Comparison of ENCODE assay signal across 23 cellular contexts in genomic region chr14:96639550-96639949, GRCh38.
"Had no signal": no experiment of that assay in that cellular context is flagged by ENCODE, and none has a peak within 500 bp of the region (broad histone marks: within the 10 kb centered on the region; RNA-seq: fewer than 3 reads in every experiment).

No MANE protein-coding gene starts in this region.

- H3K36me3 Mint-ChIP-seq: activated naive CD4-positive, alpha-beta T cell treated with anti-CD3 and anti-CD28 coated beads, Interleukin-2, amount 10 ng/mL, durations not matched to agents 7 days and 5 days; brain; mesothelial cell of epicardium; stimulated activated naive B cell treated with anti-CD40 and anti-IgM and Interleukin-4, amounts not matched to agents 10 μg/mL and 1 μg/mL and 100 μg/mL, for 72 hours had no signal

- H3K27ac ChIP-seq: gastrocnemius medialis, heart right ventricle, spleen, upper lobe of right lung had no signal

- H3K4me1 Mint-ChIP-seq: activated CD4-positive, alpha-beta T cell treated with anti-CD3 and anti-CD28 coated beads for 36 hours; activated naive CD4-positive, alpha-beta T cell treated with anti-CD3 and anti-CD28 coated beads, Interleukin-2, amount 10 ng/mL, durations not matched to agents 7 days and 5 days; activated naive CD8-positive, alpha-beta T cell treated with anti-CD3 and anti-CD28 coated beads, Interleukin-2, amount 50 U/mL, for 24 hours; mesothelial cell of epicardium; nephron; stimulated activated naive B cell treated with anti-CD40 and anti-IgM and Interleukin-4, amounts not matched to agents 10 μg/mL and 1 μg/mL and 100 μg/mL, for 72 hours had no signal

- H3K27ac Mint-ChIP-seq: activated CD4-positive, alpha-beta T cell treated with anti-CD3 and anti-CD28 coated beads for 36 hours; activated naive CD4-positive, alpha-beta T cell treated with anti-CD3 and anti-CD28 coated beads, Interleukin-2, amount 10 ng/mL, durations not matched to agents 7 days and 5 days; activated naive CD8-positive, alpha-beta T cell treated with anti-CD3 and anti-CD28 coated beads, Interleukin-2, amount 50 U/mL, for 24 hours; activated T-cell treated with anti-CD3 and anti-CD28 coated beads, Interleukin-2, amount 50 U/mL, for 24 hours; activated T-helper 2 cell treated with anti-CD3 and anti-CD28 coated beads, Interferon-gamma antibody, Interleukin-2, Interleukin-4, amounts not matched to agents 10 μg/mL and 5 μg/mL and 100 μg/mL, durations not matched to agents 14 hours and 24 hours and 36 hours; brain; mesothelial cell of epicardium; nephron; stimulated activated naive B cell treated with anti-CD40 and anti-IgM and Interleukin-4, amounts not matched to agents 10 μg/mL and 1 μg/mL and 100 μg/mL, for 72 hours; T-helper 2 cell treated with Interferon-gamma antibody and Interleukin-4, amounts not matched to agents 5 μg/mL and 100 μg/mL, for 36 hours had no signal

- FAIRE-seq: endometrium, TTC549 had no signal

- H3K4me3 Mint-ChIP-seq: activated CD4-positive, alpha-beta T cell treated with anti-CD3 and anti-CD28 coated beads for 36 hours; activated naive CD4-positive, alpha-beta T cell treated with anti-CD3 and anti-CD28 coated beads, Interleukin-2, amount 10 ng/mL, durations not matched to agents 7 days and 5 days; activated naive CD8-positive, alpha-beta T cell treated with anti-CD3 and anti-CD28 coated beads, Interleukin-2, amount 50 U/mL, for 24 hours; activated T-cell treated with anti-CD3 and anti-CD28 coated beads, Interleukin-2, amount 50 U/mL, for 24 hours; brain; mesothelial cell of epicardium; nephron; stimulated activated naive B cell treated with anti-CD40 and anti-IgM and Interleukin-4, amounts not matched to agents 10 μg/mL and 1 μg/mL and 100 μg/mL, for 72 hours; T-helper 2 cell treated with Interferon-gamma antibody and Interleukin-4, amounts not matched to agents 5 μg/mL and 100 μg/mL, for 36 hours had no signal

- H3K9me3 ChIP-seq: gastrocnemius medialis, heart right ventricle, spleen, upper lobe of right lung had no signal

- H3K9me3 Mint-ChIP-seq: activated naive CD4-positive, alpha-beta T cell treated with anti-CD3 and anti-CD28 coated beads, Interleukin-2, amount 10 ng/mL, durations not matched to agents 7 days and 5 days; activated naive CD8-positive, alpha-beta T cell treated with anti-CD3 and anti-CD28 coated beads, Interleukin-2, amount 50 U/mL, for 24 hours; activated T-cell treated with anti-CD3 and anti-CD28 coated beads, Interleukin-2, amount 50 U/mL, for 24 hours; activated T-helper 2 cell treated with anti-CD3 and anti-CD28 coated beads, Interferon-gamma antibody, Interleukin-2, Interleukin-4, amounts not matched to agents 10 μg/mL and 5 μg/mL and 100 μg/mL, durations not matched to agents 14 hours and 24 hours and 36 hours; mesothelial cell of epicardium; nephron; stimulated activated naive B cell treated with anti-CD40 and anti-IgM and Interleukin-4, amounts not matched to agents 10 μg/mL and 1 μg/mL and 100 μg/mL, for 72 hours; T-helper 2 cell treated with Interferon-gamma antibody and Interleukin-4, amounts not matched to agents 5 μg/mL and 100 μg/mL, for 36 hours had no signal

- H3K36me3 ChIP-seq: gastrocnemius medialis, heart right ventricle, spleen, upper lobe of right lung had no signal

- H3K4me1 ChIP-seq: gastrocnemius medialis, heart right ventricle, spleen, upper lobe of right lung had no signal

- H3K4me3 ChIP-seq: gastrocnemius medialis, heart right ventricle, spleen, upper lobe of right lung had no signal

- H3K27me3 Mint-ChIP-seq: activated CD4-positive, alpha-beta T cell treated with anti-CD3 and anti-CD28 coated beads for 36 hours; activated naive CD8-positive, alpha-beta T cell treated with anti-CD3 and anti-CD28 coated beads, Interleukin-2, amount 50 U/mL, for 24 hours; activated T-cell treated with anti-CD3 and anti-CD28 coated beads, Interleukin-2, amount 50 U/mL, for 24 hours had no signal

- H3K27me3 ChIP-seq: gastrocnemius medialis, heart right ventricle, spleen, upper lobe of right lung had no signal

- ATAC-seq: activated CD4-positive, alpha-beta T cell treated with anti-CD3 and anti-CD28 coated beads for 36 hours; activated naive CD8-positive, alpha-beta T cell treated with anti-CD3 and anti-CD28 coated beads, Interleukin-2, amount 50 U/mL, for 24 hours; gastrocnemius medialis; heart right ventricle; stimulated activated naive B cell treated with anti-CD40 and anti-IgM and Interleukin-4, amounts not matched to agents 10 μg/mL and 1 μg/mL and 100 μg/mL, for 72 hours; upper lobe of right lung had no signal

- DNase-seq: activated CD4-positive, alpha-beta T cell treated with anti-CD3 and anti-CD28 coated beads for 36 hours; activated CD4-positive, alpha-beta T cell treated with anti-CD3 and anti-CD28 coated beads, Interleukin-2, amount 50 U/mL, for 48 hours; activated naive CD4-positive, alpha-beta T cell treated with anti-CD3 and anti-CD28 coated beads, Interleukin-2, amount 10 ng/mL, durations not matched to agents 7 days and 5 days; activated naive CD8-positive, alpha-beta T cell treated with anti-CD3 and anti-CD28 coated beads, Interleukin-2, amount 50 U/mL, for 24 hours; activated T-cell treated with anti-CD3 and anti-CD28 coated beads, Interleukin-2, amount 50 U/mL, for 24 hours; anterior cingulate cortex; caudate nucleus; erythroblast; gastrocnemius medialis; heart right ventricle; nucleus accumbens; stimulated activated CD4-positive, alpha-beta T cell treated with anti-CD3 and anti-CD28 coated beads, Interleukin-4, amount 100 ng/mL, for 4 hours; stimulated activated naive B cell treated with anti-CD40 and anti-IgM and Interleukin-4, amounts not matched to agents 10 μg/mL and 1 μg/mL and 100 μg/mL, for 72 hours; SW 1271; upper lobe of right lung had no signal
